ENCODE assay signal across 10 cellular contexts in the genomic region with DNA sequence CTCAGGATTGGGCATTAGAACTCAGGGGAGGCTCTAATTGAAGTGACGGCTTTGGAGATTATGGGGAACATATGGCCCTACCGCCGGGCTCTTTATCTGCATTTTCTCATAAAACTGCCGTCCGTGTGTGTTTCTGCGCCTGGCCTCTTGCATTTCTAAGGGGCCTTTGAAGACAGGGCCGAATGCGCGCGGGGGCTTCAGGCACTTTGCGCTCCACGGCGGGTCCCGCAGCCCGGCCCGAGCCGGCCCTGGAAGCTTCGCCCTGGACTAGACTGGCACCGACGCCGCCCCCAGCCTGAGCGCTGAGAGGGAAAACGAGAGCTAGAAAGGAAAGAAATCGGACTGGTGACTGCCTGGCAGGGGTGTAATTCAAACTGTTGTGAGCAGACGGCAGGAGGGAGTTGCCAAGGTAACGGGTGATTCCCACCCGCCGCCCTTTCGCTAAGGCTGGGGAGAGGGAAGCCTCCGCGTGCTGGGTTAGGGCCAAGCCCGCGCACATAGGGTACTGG.
A peak's percentile ranks its signal among the peaks of the same experiment; 100 is the strongest.
DNase-seq lines count a peak whose midpoint lies in the region; ATAC-seq lines count a peak whose summit lies in the region.
"Had no signal": no experiment of that assay in that cellular context is flagged by ENCODE, and none has a peak within 500 bp of the region (broad histone marks: within the 10 kb centered on the region; RNA-seq: fewer than 3 reads in every experiment).

No MANE protein-coding gene starts in this region.

- no peak for ATAC-seq in HG03571 (IDR thresholded peaks at IDR 0.05; ENCODE audit: unreplicated experiment)
- ATAC-seq in GM18519 (IDR thresholded peaks at IDR 0.05; ENCODE audit: low FRiP score, unreplicated experiment) = no peak

- H3K4me1 ChIP-seq in mucosa of rectum (ENCODE audit: control insufficient read depth in 2 of 2, insufficient read depth in 2 of 2, low read length in 2 of 2) = peaks cover 0 to 4% of the 10 kb centered on the region in 2 donors

- H3K27ac ChIP-seq in mucosa of rectum (ENCODE audit: low read depth in 2 of 2, low read length in 2 of 2) = no peak overlapping the region

- no peaks in the 10 kb centered on the region for H3K9me3 ChIP-seq in mucosa of rectum (ENCODE audit: control insufficient read depth in 2 of 2, low read length in 2 of 2)

- DNase-seq in AG20443 (ENCODE audit: low spot score) (peak; percentile 29), NCI-H1417 (lab: John Stamatoyannopoulos, UW) (peak; percentile 62 to 95 (median 88)), cerebellum (ENCODE audit: low spot score) (peak; percentile 56)
- no peak for DNase-seq in stimulated activated CD8-positive, alpha-beta memory T cell treated with anti-CD3 and anti-CD28 coated beads, Interleukin-4, amount 100 ng/mL, for 48 hours
- DNase-seq in activated effector memory CD4-positive, alpha-beta T cell treated with anti-CD3 and anti-CD28 coated beads, Interleukin-2, amount 50 U/mL, for 16 hours = no peak
- DNase-seq: activated CD4-positive, alpha-beta T cell treated with anti-CD3 and anti-CD28 coated beads, Interleukin-2, amount 50 U/mL, for 48 hours; CD4-positive, CD25-positive, alpha-beta regulatory T cell had no signal

- peaks cover 28 to 35% of the 10 kb centered on the region in 2 donors for H3K27me3 ChIP-seq in mucosa of rectum (ENCODE audit: control insufficient read depth in 2 of 2, insufficient read depth in 2 of 2, low read length in 2 of 2)

- no peaks in the 10 kb centered on the region for H3K36me3 ChIP-seq in mucosa of rectum (ENCODE audit: control insufficient read depth in 2 of 2, insufficient read depth in 2 of 2, low read length in 2 of 2)

- no peak overlapping the region for H3K9ac ChIP-seq in mucosa of rectum (ENCODE audit: low read depth in 1 of 2, low read length in 2 of 2)

- peak overlapping the region; percentile 23 to 39 for H3K4me3 ChIP-seq in mucosa of rectum (ENCODE audit: low read length in 2 of 2)

Comparison
In these comparisons a context has a peak if more than half of its experiments do, and no peak if none do; other contexts are left out.
1. DNase-seq: peak in AG20443 (single experiment), NCI-H1417 (3 of 3) and cerebellum (single experiment); none in stimulated activated CD8-positive, alpha-beta memory T cell treated with anti-CD3 and anti-CD28 coated beads, Interleukin-4, amount 100 ng/mL, for 48 hours (single experiment) and activated effector memory CD4-positive, alpha-beta T cell treated with anti-CD3 and anti-CD28 coated beads, Interleukin-2, amount 50 U/mL, for 16 hours (single experiment).